ENCODE assay signal across 26 cellular contexts in genomic region chr16:50888486-50889261, GRCh38.
"Had no signal": no experiment of that assay in that cellular context is flagged by ENCODE, and none has a peak within 500 bp of the region (broad histone marks: within the 10 kb centered on the region; RNA-seq: fewer than 3 reads in every experiment).

No MANE protein-coding gene starts in this region.

- H3K36me3 ChIP-seq: ascending aorta, MG63, SJCRH30 had no signal

- H3K4me1 ChIP-seq: ascending aorta, SJCRH30 had no signal

- H3K4me3 ChIP-seq: ascending aorta, MG63, SJCRH30, SK-N-MC had no signal

- H3K27ac ChIP-seq: ascending aorta, SJCRH30, SK-N-MC had no signal

- DNase-seq: activated CD4-positive, alpha-beta T cell treated with anti-CD3 and anti-CD28 coated beads, Interleukin-2, amount 10 ng/mL, durations not matched to agents 24 days and 14 days; activated CD4-positive, alpha-beta T cell treated with anti-CD3 and anti-CD28 coated beads, Interleukin-2, amount 50 U/mL, for 4 hours; activated CD8-positive, alpha-beta T cell treated with anti-CD3 and anti-CD28 coated beads for 36 hours; activated effector memory CD4-positive, alpha-beta T cell treated with anti-CD3 and anti-CD28 coated beads, Interleukin-2, amount 50 U/mL, for 16 hours; activated naive CD4-positive, alpha-beta T cell; activated naive CD4-positive, alpha-beta T cell treated with anti-CD3 and anti-CD28 coated beads, Interleukin-2, amount 50 U/mL, for 16 hours; activated naive CD8-positive, alpha-beta T cell treated with anti-CD3 and anti-CD28 coated beads for 36 hours; activated T-cell treated with anti-CD3 and anti-CD28 coated beads, Interleukin-2, amount 50 U/mL, for 1 hour; activated T-cell treated with anti-CD3 and anti-CD28 coated beads, Interleukin-2, amount 50 U/mL, for 72 hours; amygdala; Kasumi-1; KG1; MG63; NCI-H1048; NCI-H1105 treated with DMSO at 0.1 percent for 48 hours; NCI-H1436; NCI-H1694; NCI-H1930; NCI-H2081 treated with DMSO at 0.1 percent for 48 hours; NCI-H226; NCI-H446 treated with DMSO at 0.1 percent for 48 hours; NCI-H524 treated with DMSO at 0.1 percent for 48 hours; SHP77; SJCRH30 had no signal

- H3K27me3 ChIP-seq: ascending aorta, MG63 had no signal

- H3K9me3 ChIP-seq: ascending aorta, MG63, SJCRH30 had no signal
